1 cellular context compared by ENCODE assay signal in the genomic region with DNA sequence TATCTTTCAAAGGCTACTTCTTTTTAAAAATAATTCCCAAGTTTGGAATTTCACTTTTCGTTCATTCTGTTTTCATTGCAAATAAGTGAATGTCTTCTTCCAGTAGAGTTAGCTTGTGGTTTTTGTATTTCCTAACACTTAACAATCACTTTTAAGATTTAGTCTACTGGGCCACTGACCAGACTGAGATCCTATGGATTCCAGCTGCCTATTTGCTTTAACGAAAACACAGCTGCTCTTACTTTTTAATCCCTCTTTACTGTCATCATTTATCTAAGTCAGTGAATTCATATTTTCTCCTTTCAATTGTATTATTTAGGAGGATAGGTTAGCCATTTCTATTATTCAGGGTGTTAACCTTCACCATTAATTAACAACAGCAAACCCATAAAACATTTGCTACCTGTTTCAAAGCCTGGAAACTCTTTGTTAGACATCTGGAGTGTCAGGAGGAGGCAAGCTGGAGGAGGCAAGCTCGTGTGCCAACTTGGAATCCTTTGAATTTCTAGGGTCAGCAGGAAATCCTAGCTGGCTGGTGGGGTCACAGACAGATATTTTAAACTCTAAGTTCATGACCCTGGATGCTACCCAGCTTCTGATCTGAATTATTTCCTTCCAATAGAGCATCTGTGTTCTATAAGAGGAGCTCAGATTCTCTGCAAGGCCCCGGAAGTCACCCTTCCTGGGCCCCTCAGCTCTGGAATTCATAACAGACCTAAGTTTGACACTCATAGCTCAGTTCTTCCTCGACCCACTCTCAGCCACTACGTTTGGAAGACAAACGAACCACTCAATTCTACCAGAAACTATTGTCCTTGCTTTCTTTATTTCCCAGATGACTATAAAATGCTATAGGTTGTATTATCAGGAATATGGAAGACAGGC.
TF ChIP-seq lines count a peak whose summit lies in the region.

No MANE protein-coding gene starts in this region.

TF ChIP-seq in H1, 55 proteins besides CTCF, POLR2A, EP300 and RAD21:
- TF ChIP-seq CTBP2 (IDR thresholded peaks at IDR 0.05; ENCODE audit: borderline replicate concordance, insufficient read depth, insufficient read length, low read length) (no peak), ASH2L (IDR thresholded peaks at IDR 0.05; ENCODE audit: low read length) (no peak), CHD2 (IDR thresholded peaks at IDR 0.05; ENCODE audit: low read length) (no peak), CBX5 (IDR thresholded peaks at IDR 0.05; ENCODE audit: low read depth, low read length) (no peak), TBP (IDR thresholded peaks at IDR 0.05; ENCODE audit: low read depth, low read length) (no peak), SP1 (IDR thresholded peaks at IDR 0.05; ENCODE audit: low read depth, low read length) (no peak), TCF12 (IDR thresholded peaks at IDR 0.05; ENCODE audit: low read depth, low read length) (no peak), SRF (IDR thresholded peaks at IDR 0.05; ENCODE audit: low read depth, low read length) (no peak), KDM1A (IDR thresholded peaks at IDR 0.05; ENCODE audit: borderline replicate concordance, low read length) (no peak), ZNF274 (IDR thresholded peaks at IDR 0.05; ENCODE audit: borderline replicate concordance, extremely low read depth, low read length) (no peak)
- TF ChIP-seq, protein P1, sequence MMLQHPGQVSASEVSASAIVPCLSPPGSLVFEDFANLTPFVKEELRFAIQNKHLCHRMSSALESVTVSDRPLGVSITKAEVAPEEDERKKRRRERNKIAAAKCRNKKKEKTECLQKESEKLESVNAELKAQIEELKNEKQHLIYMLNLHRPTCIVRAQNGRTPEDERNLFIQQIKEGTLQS (IDR thresholded peaks at IDR 0.05; ENCODE audit: insufficient read depth, low read depth, low read length) = no peak
